8 cellular contexts compared by ENCODE assay signal in genomic region chr12:6372403-6373003, GRCh38. TPM values are rescaled to one million over a fixed set of nuclear protein-coding genes. Genes with fewer than 3 reads are reported as not detected.
DNase-seq lines count a peak whose midpoint lies in the region; ATAC-seq and TF ChIP-seq lines count a peak whose summit lies in the region.

No MANE protein-coding gene starts in this region.

- intact Hi-C loops in esophagus muscularis mucosa (cut with DNase I): no loop called here

- TF ChIP-seq POLR2A in esophagus muscularis mucosa (IDR thresholded peaks at IDR 0.05; ENCODE audit: low read depth): no peak

- H3K9ac ChIP-seq in HUES64 (ENCODE audit: low read depth, low read length): no peak overlapping the region

- H3K36me3 ChIP-seq in HUES64 (ENCODE audit: insufficient read depth, low read length) (no peaks in the 10 kb centered on the region), esophagus muscularis mucosa (no peaks in the 10 kb centered on the region)

- POLR2A ChIA-PET in RWPE1 (lab: Yijun Ruan, JAX; ENCODE audit: low non-redundant PET): interaction anchor here (0.5 to 1.7 kb wide), 4 partner anchors 15 to 185 kb away, joined by 3 to 5 read pairs (median 4); no protein-coding TSS in a partner anchor

- H3K27ac ChIP-seq in HUES64 (ENCODE audit: low read depth, low read length) (peak overlapping the region; percentile 55; the same call in 1 of the 2 replicates), RWPE1 (peak overlapping the region; percentile 99), esophagus muscularis mucosa (replicated peaks in 1 of 4) (peak overlapping the region in 3 of 4 donors; percentile 39 to 69 (median 40))

- peak overlapping the region; percentile 56 for H3K4me3 ChIP-seq in HUES64 (ENCODE audit: low read length)
- peak overlapping the region in 1 of 4 donors; percentile 14 for H3K4me3 ChIP-seq in esophagus muscularis mucosa

- H3K4me1 ChIP-seq in HUES64 (ENCODE audit: insufficient read depth, low read length) (peaks cover 60% of the 10 kb centered on the region), esophagus muscularis mucosa (peaks cover 18 to 50% (median 40%) of the 10 kb centered on the region in 4 donors)

- DNase-seq in COLO829 (ENCODE audit: low spot score): peak; percentile 71
- peak; percentile 83 for DNase-seq in RWPE1 (ENCODE audit: low spot score)
- DNase-seq in esophagus muscularis mucosa (ENCODE audit: extremely low spot score): no peak
- peak; percentile 14 for DNase-seq in retina
- no peak for DNase-seq in hypothalamus (lab: John Stamatoyannopoulos, UW)
- DNase-seq in activated CD4-positive, CD25-positive, alpha-beta regulatory T cell (lab: John Stamatoyannopoulos, UW): no peak

- no peak for TF ChIP-seq EP300 in esophagus muscularis mucosa (IDR thresholded peaks at IDR 0.05)

- H3K27me3 ChIP-seq in HUES64 (ENCODE audit: insufficient read depth, low read length) (peaks cover 9% of the 10 kb centered on the region; the same call in 1 of the 2 replicates), esophagus muscularis mucosa (no peaks in the 10 kb centered on the region)

- TF ChIP-seq CTCF in RWPE1 (conservative IDR thresholded peaks at IDR 0.05; ENCODE audit: low read depth) (no peak), esophagus muscularis mucosa (IDR thresholded peaks at IDR 0.05) (no peak)

- no peak for ATAC-seq in GM18867 (IDR thresholded peaks at IDR 0.05; ENCODE audit: unreplicated experiment)

- CTCF ChIA-PET in RWPE1 (lab: Yijun Ruan, JAX): interaction anchor here (0.6 to 0.8 kb wide), 5 partner anchors 9 to 157 kb away, joined by 3 to 5 read pairs (median 3); no protein-coding TSS in a partner anchor

- H3K9me3 ChIP-seq in HUES64 (ENCODE audit: insufficient read depth, low read depth, low read length) (no peaks in the 10 kb centered on the region), esophagus muscularis mucosa (no peaks in the 10 kb centered on the region)

- 28% methylated on average over 8 of the region's 8 CpGs for WGBS in HUES64
- WGBS in esophagus muscularis mucosa: 52% methylated on average over 8 of the region's 8 CpGs

RNA-seq across cellular contexts. Expression of gene SCNN1A, which starts 2.9 kb away (rescaled TPM):
- 51.0 TPM for polyA plus RNA-seq in HUES64 (2013, experiment 1 of 2)
- 39.4 TPM for polyA plus RNA-seq in HUES64 (2013, experiment 2 of 2)
- 1 to 10 TPM in 3 of 4 donors, under 1 TPM in 1; 0.83 to 3.3 (median 1.8) TPM for total RNA-seq in esophagus muscularis mucosa

RNA-seq across cellular contexts. Expression of gene LTBR, which starts 11.5 kb away (rescaled TPM):
- 1.4 TPM for polyA plus RNA-seq in HUES64 (2013, experiment 1 of 2)
- polyA plus RNA-seq in HUES64 (2013, experiment 2 of 2): 2.5 TPM
- total RNA-seq in esophagus muscularis mucosa: 100 to 1,000 TPM; 117 to 144 (median 137) TPM

RNA-seq across cellular contexts. Expression of gene TNFRSF1A, which starts 30.6 kb away (rescaled TPM):
- polyA plus RNA-seq in HUES64 (2013, experiment 1 of 2): 39.4 TPM
- polyA plus RNA-seq in HUES64 (2013, experiment 2 of 2): 37.2 TPM
- 100 to 1,000 TPM; 146 to 464 (median 247) TPM for total RNA-seq in esophagus muscularis mucosa

Comparison
In these comparisons a context has a peak if more than half of its experiments do, and no peak if none do; other contexts are left out.
1. DNase-seq: peak in COLO829 (single experiment), RWPE1 (single experiment) and retina (single experiment); none in esophagus muscularis mucosa (single experiment), hypothalamus (0 of 51) and activated CD4-positive, CD25-positive, alpha-beta regulatory T cell (0 of 4).
2. H3K27ac ChIP-seq: peak in every context shown above with its lines; median percentile 99 in RWPE1; 55 in HUES64; 40 in esophagus muscularis mucosa.